ENCODE assay signal across 1 cellular context in the genomic region with DNA sequence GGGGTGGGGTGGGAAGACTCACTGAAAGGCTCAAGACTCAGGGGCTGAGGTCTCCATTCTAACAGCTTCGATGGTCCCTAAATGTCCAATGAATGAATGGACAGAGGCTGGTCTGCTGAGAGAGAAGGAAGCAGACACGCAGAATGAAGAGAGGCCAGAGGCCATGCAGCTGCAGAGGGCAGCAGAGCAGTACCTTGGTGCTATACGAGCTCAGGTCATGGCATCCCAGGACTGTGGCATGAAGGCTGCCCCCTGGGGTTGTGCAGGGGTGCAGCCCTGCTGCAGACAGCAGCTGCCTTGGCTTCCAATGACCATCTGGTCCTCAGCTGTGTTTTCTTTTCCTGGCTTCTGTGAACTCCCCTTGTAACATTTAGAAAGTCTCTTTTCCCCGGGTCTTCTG.
TF ChIP-seq lines count a peak whose summit lies in the region.

No MANE protein-coding gene starts in this region.

TF ChIP-seq in IMR-90, 13 proteins besides CTCF, POLR2A, EP300 and RAD21 (continued from another document):
- TF ChIP-seq, protein P1, sequence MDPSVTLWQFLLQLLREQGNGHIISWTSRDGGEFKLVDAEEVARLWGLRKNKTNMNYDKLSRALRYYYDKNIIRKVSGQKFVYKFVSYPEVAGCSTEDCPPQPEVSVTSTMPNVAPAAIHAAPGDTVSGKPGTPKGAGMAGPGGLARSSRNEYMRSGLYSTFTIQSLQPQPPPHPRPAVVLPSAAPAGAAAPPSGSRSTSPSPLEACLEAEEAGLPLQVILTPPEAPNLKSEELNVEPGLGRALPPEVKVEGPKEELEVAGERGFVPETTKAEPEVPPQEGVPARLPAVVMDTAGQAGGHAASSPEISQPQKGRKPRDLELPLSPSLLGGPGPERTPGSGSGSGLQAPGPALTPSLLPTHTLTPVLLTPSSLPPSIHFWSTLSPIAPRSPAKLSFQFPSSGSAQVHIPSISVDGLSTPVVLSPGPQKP (IDR thresholded peaks at IDR 0.05; ENCODE audit: borderline replicate concordance, low read depth, low read length): no peak
- no peak for TF ChIP-seq SMC3 (IDR thresholded peaks at IDR 0.05; ENCODE audit: low read depth, low read length)
- no peak for TF ChIP-seq FOS (IDR thresholded peaks at IDR 0.05; ENCODE audit: low read depth, low read length)
- no peak for TF ChIP-seq RFX5 (IDR thresholded peaks at IDR 0.05; ENCODE audit: low read depth, low read length)
- TF ChIP-seq, protein P2, sequence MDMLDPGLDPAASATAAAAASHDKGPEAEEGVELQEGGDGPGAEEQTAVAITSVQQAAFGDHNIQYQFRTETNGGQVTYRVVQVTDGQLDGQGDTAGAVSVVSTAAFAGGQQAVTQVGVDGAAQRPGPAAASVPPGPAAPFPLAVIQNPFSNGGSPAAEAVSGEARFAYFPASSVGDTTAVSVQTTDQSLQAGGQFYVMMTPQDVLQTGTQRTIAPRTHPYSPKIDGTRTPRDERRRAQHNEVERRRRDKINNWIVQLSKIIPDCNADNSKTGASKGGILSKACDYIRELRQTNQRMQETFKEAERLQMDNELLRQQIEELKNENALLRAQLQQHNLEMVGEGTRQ (IDR thresholded peaks at IDR 0.05; ENCODE audit: low read depth, low read length): no peak
- no peak for TF ChIP-seq BHLHE40 (IDR thresholded peaks at IDR 0.05; ENCODE audit: low read depth, low read length)
TF ChIP-seq in IMR-90: peak in this region for 0.
